ENCODE assay signal across 32 cellular contexts in genomic region chr11:3189193-3189843, GRCh38. TPM values are rescaled to one million over a fixed set of nuclear protein-coding genes. Genes with fewer than 3 reads are reported as not detected.
A peak's percentile ranks its signal among the peaks of the same experiment; 100 is the strongest.
DNase-seq lines count a peak whose midpoint lies in the region; ATAC-seq and TF ChIP-seq lines count a peak whose summit lies in the region.
"Had no signal": no experiment of that assay in that cellular context is flagged by ENCODE, and none has a peak within 500 bp of the region (broad histone marks: within the 10 kb centered on the region; RNA-seq: fewer than 3 reads in every experiment).

No MANE protein-coding gene starts in this region.

- no peak for TF ChIP-seq CTCF in natural killer cell (IDR thresholded peaks at IDR 0.05)
- no peak for TF ChIP-seq CTCF in coronary artery (IDR thresholded peaks at IDR 0.05)

- H3K27ac ChIP-seq in coronary artery, result no peak overlapping the region
- H3K27ac ChIP-seq: adrenal gland, esophagus squamous epithelium, gastrocnemius medialis, ovary, SJSA1, spleen had no signal

- no peak overlapping the region for H3K4me3 Mint-ChIP-seq in natural killer cell
- no peak overlapping the region for H3K4me3 Mint-ChIP-seq in natural killer cell treated with Interleukin-12 subunit alpha and Interleukin-12 subunit beta and Interleukin-15 and Interleukin-18, amount 100 ng/mL, for 72 hours
- H3K4me3 Mint-ChIP-seq: activated CD4-positive, alpha-beta memory T cell treated with anti-CD3 and anti-CD28 coated beads for 36 hours; effector memory CD8-positive, alpha-beta T cell; naive B cell; stimulated activated memory B cell treated with anti-CD40 and anti-IgM and Interleukin-4, amounts not matched to agents 10 μg/mL and 1 μg/mL and 100 μg/mL, for 72 hours had no signal

- H3K36me3 Mint-ChIP-seq in natural killer cell, result no peaks in the 10 kb centered on the region
- no peaks in the 10 kb centered on the region for H3K36me3 Mint-ChIP-seq in natural killer cell treated with Interleukin-12 subunit alpha and Interleukin-12 subunit beta and Interleukin-15 and Interleukin-18, amount 100 ng/mL, for 72 hours
- H3K36me3 Mint-ChIP-seq: activated CD4-positive, alpha-beta memory T cell treated with anti-CD3 and anti-CD28 coated beads for 36 hours; brain; naive B cell; stimulated activated memory B cell treated with anti-CD40 and anti-IgM and Interleukin-4, amounts not matched to agents 10 μg/mL and 1 μg/mL and 100 μg/mL, for 72 hours had no signal

- peak; percentile 13 for DNase-seq in natural killer cell
- no peak for DNase-seq in natural killer cell treated with Interleukin-12 subunit alpha and Interleukin-12 subunit beta and Interleukin-15 and Interleukin-18, amount 100 ng/mL, for 72 hours (ENCODE audit: low spot score)
- DNase-seq in coronary artery (ENCODE audit: low spot score), result peak; percentile 36
- peak; percentile 87 for DNase-seq in iPS-NIHi7 (ENCODE audit: extremely low spot score)
- DNase-seq in NCI-H128 (lab: John Stamatoyannopoulos, UW; ENCODE audit: unreplicated experiment), result no peak
- DNase-seq in SW480 (ENCODE audit: low spot score), result no peak
- no peak for DNase-seq in NCI-H82 treated with DMSO at 0.1 percent for 48 hours (lab: John Stamatoyannopoulos, UW; ENCODE audit: unreplicated experiment)
- no peak for DNase-seq in NK-92 treated with Interleukin-12 subunit alpha and Interleukin-12 subunit beta, amount 100 ng/mL, for 24 hours (lab: John Stamatoyannopoulos, UW)
- DNase-seq: activated gamma-delta T cell; C1 segment of cervical spinal cord; effector memory CD8-positive, alpha-beta T cell; esophagus squamous epithelium; gastrocnemius medialis; hippocampal formation; KBM-7; MM.1S; naive B cell; NCI-H1436; NCI-H510A treated with DMSO at 0.1 percent for 48 hours; ovary; retina; stimulated activated CD4-positive, alpha-beta T cell treated with anti-CD3 and anti-CD28 coated beads, Interleukin-2, amount 100 ng/mL, for 48 hours; T-helper 1 cell had no signal

- H3K27me3 Mint-ChIP-seq in natural killer cell (ENCODE audit: low read depth in 2 of 2), result peaks cover 0 to 7% of the 10 kb centered on the region in 2 donors
- peaks cover 0 to 3% of the 10 kb centered on the region in 2 donors for H3K27me3 Mint-ChIP-seq in natural killer cell treated with Interleukin-12 subunit alpha and Interleukin-12 subunit beta and Interleukin-15 and Interleukin-18, amount 100 ng/mL, for 72 hours

- no peaks in the 10 kb centered on the region for H3K4me1 Mint-ChIP-seq in natural killer cell
- H3K4me1 Mint-ChIP-seq in natural killer cell treated with Interleukin-12 subunit alpha and Interleukin-12 subunit beta and Interleukin-15 and Interleukin-18, amount 100 ng/mL, for 72 hours (ENCODE audit: low read depth in 2 of 2), result no peaks in the 10 kb centered on the region
- H3K4me1 Mint-ChIP-seq: stimulated activated memory B cell treated with anti-CD40 and anti-IgM and Interleukin-4, amounts not matched to agents 10 μg/mL and 1 μg/mL and 100 μg/mL, for 72 hours had no signal

- no peak overlapping the region for H3K4me3 ChIP-seq in coronary artery
- H3K4me3 ChIP-seq: adrenal gland, esophagus squamous epithelium, gastrocnemius medialis, ovary, SJSA1, spleen had no signal

- no peak overlapping the region for H3K27ac Mint-ChIP-seq in natural killer cell
- no peak overlapping the region for H3K27ac Mint-ChIP-seq in natural killer cell treated with Interleukin-12 subunit alpha and Interleukin-12 subunit beta and Interleukin-15 and Interleukin-18, amount 100 ng/mL, for 72 hours
- H3K27ac Mint-ChIP-seq: activated CD4-positive, alpha-beta memory T cell treated with anti-CD3 and anti-CD28 coated beads for 36 hours; effector memory CD8-positive, alpha-beta T cell; naive B cell; stimulated activated memory B cell treated with anti-CD40 and anti-IgM and Interleukin-4, amounts not matched to agents 10 μg/mL and 1 μg/mL and 100 μg/mL, for 72 hours had no signal

- ATAC-seq in natural killer cell, result no peak
- no peak for ATAC-seq in natural killer cell treated with Interleukin-12 subunit alpha and Interleukin-12 subunit beta and Interleukin-15 and Interleukin-18, amount 100 ng/mL, for 72 hours
- ATAC-seq: activated CD4-positive, CD25-positive, alpha-beta regulatory T cell treated with anti-CD3 and anti-CD28 coated beads, Interleukin-2, amount 50 U/mL, for 24 hours; effector memory CD8-positive, alpha-beta T cell; gastrocnemius medialis; HCT116; stimulated activated memory B cell treated with anti-CD40 and anti-IgM and Interleukin-4, amounts not matched to agents 10 μg/mL and 1 μg/mL and 100 μg/mL, for 72 hours had no signal

- H3K9me3 Mint-ChIP-seq in natural killer cell, result no peaks in the 10 kb centered on the region
- no peaks in the 10 kb centered on the region for H3K9me3 Mint-ChIP-seq in natural killer cell treated with Interleukin-12 subunit alpha and Interleukin-12 subunit beta and Interleukin-15 and Interleukin-18, amount 100 ng/mL, for 72 hours
- H3K9me3 Mint-ChIP-seq: activated CD4-positive, alpha-beta memory T cell treated with anti-CD3 and anti-CD28 coated beads for 36 hours; effector memory CD8-positive, alpha-beta T cell had no signal

- intact Hi-C loops in natural killer cell (cut with micrococcal nuclease), result no loop called here

RNA-seq across cellular contexts. Expression of gene OSBPL5, which starts 24.2 kb away (rescaled TPM):
- total RNA-seq in natural killer cell, result 100 to 1,000 TPM; 375 to 522 (median 377) TPM
- 10 to 100 TPM; 58.3 to 74.6 TPM for total RNA-seq in natural killer cell treated with Interleukin-12 subunit alpha and Interleukin-12 subunit beta and Interleukin-15 and Interleukin-18, amount 100 ng/mL, for 72 hours

RNA-seq across cellular contexts. Expression of gene MRGPRG, which starts 29.3 kb away (rescaled TPM):
- total RNA-seq in natural killer cell, result not detected
- total RNA-seq in natural killer cell treated with Interleukin-12 subunit alpha and Interleukin-12 subunit beta and Interleukin-15 and Interleukin-18, amount 100 ng/mL, for 72 hours, result not detected
- total RNA-seq: activated CD4-positive, alpha-beta memory T cell treated with anti-CD3 and anti-CD28 coated beads for 36 hours; adrenal gland; esophagus squamous epithelium; gastrocnemius medialis; ovary; SJSA1; spleen; temporal lobe had no signal

RNA-seq across cellular contexts. Expression of gene MRGPRE, which starts 42.9 kb away (rescaled TPM):
- total RNA-seq in natural killer cell, result not detected
- not detected for total RNA-seq in natural killer cell treated with Interleukin-12 subunit alpha and Interleukin-12 subunit beta and Interleukin-15 and Interleukin-18, amount 100 ng/mL, for 72 hours
- total RNA-seq: activated CD4-positive, alpha-beta memory T cell treated with anti-CD3 and anti-CD28 coated beads for 36 hours; adrenal gland; gastrocnemius medialis; ovary; SJSA1; temporal lobe had no signal

Comparison
In these comparisons a context has a peak if more than half of its experiments do, and no peak if none do; other contexts are left out.
1. DNase-seq: peak in natural killer cell (single experiment), coronary artery (single experiment) and iPS-NIHi7 (single experiment); none in natural killer cell treated with Interleukin-12 subunit alpha and Interleukin-12 subunit beta and Interleukin-15 and Interleukin-18, amount 100 ng/mL, for 72 hours (single experiment), NCI-H128 (single experiment), SW480 (single experiment), NCI-H82 treated with DMSO at 0.1 percent for 48 hours (single experiment) and NK-92 treated with Interleukin-12 subunit alpha and Interleukin-12 subunit beta, amount 100 ng/mL, for 24 hours (single experiment).
2. RNA of gene OSBPL5, which starts 24.2 kb away (total RNA-seq): 375 to 522 TPM in natural killer cell; 58.3 to 74.6 TPM in natural killer cell treated with Interleukin-12 subunit alpha and Interleukin-12 subunit beta and Interleukin-15 and Interleukin-18, amount 100 ng/mL, for 72 hours; every median in the first group is over 4 times any median in the second.